In the genomic region with DNA sequence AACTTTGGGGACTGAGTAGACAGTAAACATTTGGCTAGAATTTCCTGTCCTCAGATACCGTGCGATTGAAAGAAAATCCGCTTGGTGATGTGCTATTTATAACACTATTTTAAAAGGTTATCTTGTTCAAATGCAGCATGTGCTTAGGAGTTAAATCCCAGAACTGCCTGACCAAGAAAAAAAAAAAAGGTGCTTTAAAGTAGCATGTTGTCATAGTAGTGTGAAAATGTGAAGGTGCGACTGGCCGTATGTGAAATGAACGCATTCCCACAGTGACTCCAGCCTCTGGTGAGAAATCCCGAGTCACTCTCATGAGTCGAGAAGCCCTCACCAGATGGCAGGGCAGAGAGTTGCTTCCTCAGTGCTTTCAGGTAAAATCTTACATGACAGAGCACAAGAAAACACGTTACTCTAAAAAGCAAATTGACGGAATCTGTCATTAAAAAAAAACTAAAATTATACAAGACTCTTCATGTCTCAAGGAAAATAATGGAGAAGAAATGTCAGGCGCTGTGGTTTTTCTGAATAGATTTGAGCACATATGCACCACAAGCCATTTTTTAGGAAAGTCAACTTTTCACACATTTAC, we compare ENCODE assay signal across 10 cellular contexts. TPM values are rescaled to one million over a fixed set of nuclear protein-coding genes. Genes with fewer than 3 reads are reported as not detected.
DNase-seq lines count a peak whose midpoint lies in the region; ATAC-seq, FAIRE-seq and TF ChIP-seq lines count a peak whose summit lies in the region.
"Had no signal": no experiment of that assay in that cellular context is flagged by ENCODE, and none has a peak within 500 bp of the region (broad histone marks: within the 10 kb centered on the region; RNA-seq: fewer than 3 reads in every experiment).

No MANE protein-coding gene starts in this region.

- H3K9me1 ChIP-seq in keratinocyte (ENCODE audit: control insufficient read depth, extremely low read depth, insufficient read depth, low read length) = no peaks in the 10 kb centered on the region

- intact Hi-C loops in natural killer cell (cut with micrococcal nuclease) = loop anchor here (1.0 to 10.0 kb wide), 3 partner anchors 8 to 1491 kb away; no protein-coding TSS in a partner anchor
- intact Hi-C loops in uterus (cut with DNase I; ENCODE audit: low total_unique reads) = no loop called here

- no peaks in the 10 kb centered on the region for H3K27me3 ChIP-seq in keratinocyte (ENCODE audit: control insufficient read depth, extremely low read depth, insufficient read depth, low read length)
- no peaks in the 10 kb centered on the region for H3K27me3 ChIP-seq in uterus

- dilution Hi-C loops in keratinocyte (cut with MboI; ENCODE audit: extremely low pct_ligation_motif_present, low sequenced_read_pairs) = no loop called here

- H3K9me3 ChIP-seq in keratinocyte (ENCODE audit: control insufficient read depth, low read depth, low read length) = no peaks in the 10 kb centered on the region
- no peaks in the 10 kb centered on the region for H3K9me3 ChIP-seq in uterus

- no peak overlapping the region for H2AFZ ChIP-seq in keratinocyte (ENCODE audit: control insufficient read depth, low read length)

- no peaks in the 10 kb centered on the region for H3K36me3 ChIP-seq in keratinocyte (ENCODE audit: control insufficient read depth in 2 of 2, extremely low read depth in 1 of 2, insufficient read depth in 2 of 2, low read length in 2 of 2)
- no peaks in the 10 kb centered on the region for H3K36me3 ChIP-seq in uterus

- H3K4me1 Mint-ChIP-seq in natural killer cell = peaks cover 51 to 63% of the 10 kb centered on the region in 2 donors
- H3K4me1 Mint-ChIP-seq in natural killer cell treated with Interleukin-12 subunit alpha and Interleukin-12 subunit beta and Interleukin-15 and Interleukin-18, amount 100 ng/mL, for 72 hours (ENCODE audit: low read depth in 2 of 2) = peaks cover 26 to 53% of the 10 kb centered on the region in 2 donors

- H3K4me1 ChIP-seq in keratinocyte (ENCODE audit: control insufficient read depth, extremely low read depth, insufficient read depth, low read length) = peaks cover 41% of the 10 kb centered on the region
- H3K4me1 ChIP-seq in uterus = peaks cover 0 to 3% of the 10 kb centered on the region in 2 donors

- FAIRE-seq in keratinocyte (lab: Jason Lieb, UNC) = no peak
- FAIRE-seq: endothelial cell of umbilical vein had no signal

- H3K27ac ChIP-seq in keratinocyte (ENCODE audit: control insufficient read depth, insufficient read depth, low read length) (peak overlapping the region; percentile 2), uterus (peak overlapping the region; percentile 77 to 92), coronary artery (peak overlapping the region in 1 of 2 donors; percentile 49)

- no peak overlapping the region for H3K27ac Mint-ChIP-seq in natural killer cell
- no peak overlapping the region for H3K27ac Mint-ChIP-seq in natural killer cell treated with Interleukin-12 subunit alpha and Interleukin-12 subunit beta and Interleukin-15 and Interleukin-18, amount 100 ng/mL, for 72 hours

- DNase-seq in natural killer cell (peak; percentile 57), keratinocyte (ENCODE audit: low read depth, low spot score) (peak; percentile 26), uterus (no peak), activated gamma-delta T cell treated with Interleukin-2 at 50 U/mL for 16 hours (no peak), coronary artery (ENCODE audit: low spot score) (no peak), NCI-H526 (lab: John Stamatoyannopoulos, UW) (no peak)
- DNase-seq in natural killer cell treated with Interleukin-12 subunit alpha and Interleukin-12 subunit beta and Interleukin-15 and Interleukin-18, amount 100 ng/mL, for 72 hours (ENCODE audit: low spot score) = no peak
- peak; percentile 55 to 60 for DNase-seq in activated T-cell treated with anti-CD3 and anti-CD28 coated beads, Interleukin-2, amount 50 U/mL, for 48 hours
- DNase-seq: DMS153 had no signal

- peak overlapping the region; percentile 77 for H3K4me3 Mint-ChIP-seq in natural killer cell
- no peak overlapping the region for H3K4me3 Mint-ChIP-seq in natural killer cell treated with Interleukin-12 subunit alpha and Interleukin-12 subunit beta and Interleukin-15 and Interleukin-18, amount 100 ng/mL, for 72 hours

- H3K9me3 Mint-ChIP-seq in natural killer cell = no peaks in the 10 kb centered on the region
- peaks cover 3% of the 10 kb centered on the region for H3K9me3 Mint-ChIP-seq in natural killer cell treated with Interleukin-12 subunit alpha and Interleukin-12 subunit beta and Interleukin-15 and Interleukin-18, amount 100 ng/mL, for 72 hours

- H3K4me2 ChIP-seq in keratinocyte (ENCODE audit: control insufficient read depth, extremely low read depth, insufficient read depth, low read depth, low read length) = no peak overlapping the region

- TF ChIP-seq CTCF in natural killer cell (IDR thresholded peaks at IDR 0.05) (no peak), keratinocyte (optimal IDR thresholded peaks at IDR 0.05 in 1 of 3, IDR thresholded peaks at IDR 0.05 in 1 of 3, conservative IDR thresholded peaks at IDR 0.05 in 1 of 3; ENCODE audit: extremely low read depth in 1 of 3, insufficient read depth in 2 of 3, low read length in 3 of 3) (no peak), uterus (IDR thresholded peaks at IDR 0.05) (no peak), coronary artery (IDR thresholded peaks at IDR 0.05) (no peak)

- ATAC-seq in natural killer cell = peak; percentile 4 to 20 (median 18)
- no peak for ATAC-seq in natural killer cell treated with Interleukin-12 subunit alpha and Interleukin-12 subunit beta and Interleukin-15 and Interleukin-18, amount 100 ng/mL, for 72 hours

- no peaks in the 10 kb centered on the region for H3K36me3 Mint-ChIP-seq in natural killer cell
- H3K36me3 Mint-ChIP-seq in natural killer cell treated with Interleukin-12 subunit alpha and Interleukin-12 subunit beta and Interleukin-15 and Interleukin-18, amount 100 ng/mL, for 72 hours = no peaks in the 10 kb centered on the region

- no peak overlapping the region for H3K4me3 ChIP-seq in keratinocyte (ENCODE audit: control insufficient read depth in 2 of 3, extremely low read depth in 1 of 3, insufficient read depth in 2 of 3, low read depth in 1 of 3, low read length in 3 of 3)
- H3K4me3 ChIP-seq in uterus = no peak overlapping the region
- no peak overlapping the region for H3K4me3 ChIP-seq in coronary artery

- H3K79me2 ChIP-seq in keratinocyte (ENCODE audit: control insufficient read depth, insufficient read depth, low read length) = no peaks in the 10 kb centered on the region

- no peak for TF ChIP-seq POLR2A in uterus (IDR thresholded peaks at IDR 0.05)

- H4K20me1 ChIP-seq in keratinocyte (ENCODE audit: control insufficient read depth, extremely low read depth, insufficient read depth, low read length) = no peaks in the 10 kb centered on the region

- H3K9ac ChIP-seq in keratinocyte (ENCODE audit: control insufficient read depth, extremely low read depth, insufficient read depth, low read length) = no peak overlapping the region

- H3K27me3 Mint-ChIP-seq in natural killer cell (ENCODE audit: low read depth in 2 of 2) = no peaks in the 10 kb centered on the region
- H3K27me3 Mint-ChIP-seq in natural killer cell treated with Interleukin-12 subunit alpha and Interleukin-12 subunit beta and Interleukin-15 and Interleukin-18, amount 100 ng/mL, for 72 hours = no peaks in the 10 kb centered on the region

RNA-seq across cellular contexts. Expression of a gene that starts 18.4 kb away (rescaled TPM):
- total RNA-seq in natural killer cell (1,000 to 10,000 TPM; 1,044 to 1,768 (median 1,056) TPM), uterus (100 to 1,000 TPM in 2 of 4 donors, 10 to 100 TPM in 2; 47.9 to 128 (median 87.4) TPM)
- total RNA-seq in natural killer cell treated with Interleukin-12 subunit alpha and Interleukin-12 subunit beta and Interleukin-15 and Interleukin-18, amount 100 ng/mL, for 72 hours = 100 to 1,000 TPM; 225 to 236 TPM
- 174 to 250 TPM (median 213 TPM) in 3 replicates for polyA plus RNA-seq in keratinocyte
- polyA plus RNA-seq in keratinocyte (2011; ENCODE audit: low read depth) = 159 TPM
- 111 and 137 TPM in 2 replicates for polyA plus RNA-seq in keratinocyte (2011; cell fraction: cytosol; rRNA removed)
- polyA plus RNA-seq in keratinocyte (2011; cell fraction: nucleus; rRNA removed) = 564 and 626 TPM in 2 replicates
- polyA plus RNA-seq in keratinocyte (2012; ENCODE audit: low replicate concordance) = 148 and 270 TPM in 2 replicates
- polyA minus RNA-seq in keratinocyte = 425 to 516 TPM (median 456 TPM) in 3 replicates
- polyA minus RNA-seq in keratinocyte (2011; cell fraction: cytosol; rRNA and poly(A)+ RNA removed) = 131 TPM
- polyA minus RNA-seq in keratinocyte (2011; cell fraction: nucleus; rRNA and poly(A)+ RNA removed) = 587 and 853 TPM in 2 replicates

Comparison
In these comparisons a context has a peak if more than half of its experiments do, and no peak if none do; other contexts are left out.
1. ATAC-seq: peak in natural killer cell (3 of 3); none in natural killer cell treated with Interleukin-12 subunit alpha and Interleukin-12 subunit beta and Interleukin-15 and Interleukin-18, amount 100 ng/mL, for 72 hours (0 of 2).
2. DNase-seq: peak in natural killer cell (single experiment), activated T-cell treated with anti-CD3 and anti-CD28 coated beads, Interleukin-2, amount 50 U/mL, for 48 hours (2 of 2) and keratinocyte (single experiment); none in natural killer cell treated with Interleukin-12 subunit alpha and Interleukin-12 subunit beta and Interleukin-15 and Interleukin-18, amount 100 ng/mL, for 72 hours (single experiment), uterus (0 of 2), activated gamma-delta T cell treated with Interleukin-2 at 50 U/mL for 16 hours (single experiment), coronary artery (single experiment) and NCI-H526 (0 of 2).
3. RNA of a gene that starts 18.4 kb away (total RNA-seq): 1,044 to 1,768 TPM in natural killer cell; 225 to 236 TPM in natural killer cell treated with Interleukin-12 subunit alpha and Interleukin-12 subunit beta and Interleukin-15 and Interleukin-18, amount 100 ng/mL, for 72 hours and 47.9 to 128 TPM in uterus; every median in the first group is over 4 times any median in the second.